25 cellular contexts compared by ENCODE assay signal in the genomic region with DNA sequence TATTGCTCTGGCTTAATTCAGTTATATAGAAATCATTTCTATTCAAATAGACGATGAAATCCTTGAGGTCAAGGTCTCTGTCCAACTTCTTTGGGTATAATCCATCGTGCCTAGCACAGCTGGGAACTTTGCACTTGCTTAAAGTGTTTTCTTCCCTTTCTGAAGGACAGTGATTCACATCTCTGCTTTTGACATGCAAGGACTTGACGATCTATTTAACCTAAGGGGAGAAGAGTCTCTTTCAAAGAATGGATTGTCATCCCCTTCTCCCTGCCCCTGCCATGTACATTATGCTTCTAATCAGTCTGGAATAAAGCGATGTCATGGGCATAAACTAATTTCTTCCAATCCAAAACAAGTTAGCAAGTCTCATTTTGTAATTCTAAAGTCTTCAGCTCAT.
"Had no signal": no experiment of that assay in that cellular context is flagged by ENCODE, and none has a peak within 500 bp of the region (broad histone marks: within the 10 kb centered on the region; RNA-seq: fewer than 3 reads in every experiment).

No MANE protein-coding gene starts in this region.

- H3K27ac ChIP-seq: neutrophil, parathyroid adenoma, right lobe of liver, testis, transverse colon, upper lobe of right lung, vagina had no signal

- H3K79me2 ChIP-seq: parathyroid adenoma had no signal

- DNase-seq: cortex of kidney; effector memory CD8-positive, alpha-beta T cell; gastrocnemius medialis; head of caudate nucleus; kidney; mesenchymal stem cell; mucosa of descending colon; naive B cell; right lobe of liver; stimulated activated CD4-positive, alpha-beta T cell treated with anti-CD3 and anti-CD28 coated beads, Interleukin-2, amount 100 ng/mL, for 24 hours; stimulated activated CD4-positive, alpha-beta T cell treated with anti-CD3 and anti-CD28 coated beads, Interleukin-4, amount 100 ng/mL, for 24 hours; stimulated activated naive CD8-positive, alpha-beta T cell treated with anti-CD3 and anti-CD28 coated beads, Interleukin-15, Interleukin-2, amounts not matched to agents 100 U/mL and 50 U/mL, for 24 hours; substantia nigra; testis; transverse colon; upper lobe of right lung had no signal

- H3K4me2 ChIP-seq: smooth muscle cell had no signal

- H3K4me1 ChIP-seq: parathyroid adenoma, right lobe of liver, testis, upper lobe of right lung, vagina had no signal

- H3K9me3 ChIP-seq: gastrocnemius medialis, mucosa of descending colon, neutrophil, right lobe of liver, testis, transverse colon, upper lobe of right lung, vagina had no signal

- H3K27me3 ChIP-seq: gastrocnemius medialis, right lobe of liver, testis, transverse colon, upper lobe of right lung, vagina had no signal

- H3K36me3 ChIP-seq: gastrocnemius medialis, neutrophil, right lobe of liver, transverse colon, upper lobe of right lung, vagina had no signal

- FAIRE-seq: endometrium, kidney had no signal

- H2AFZ ChIP-seq: parathyroid adenoma had no signal

- ATAC-seq: effector memory CD8-positive, alpha-beta T cell; gastrocnemius medialis; left lobe of liver; mucosa of descending colon; natural killer cell treated with Interleukin-12 subunit alpha and Interleukin-12 subunit beta and Interleukin-15 and Interleukin-18, amount 100 ng/mL, for 72 hours; right lobe of liver; stimulated activated effector memory CD8-positive, alpha-beta T cell treated with anti-CD3 and anti-CD28 coated beads, Interleukin-12 subunit alpha, Interleukin-12 subunit beta, amount 100 ng/mL, for 72 hours; stimulated activated naive CD8-positive, alpha-beta T cell treated with anti-CD3 and anti-CD28 coated beads, Interleukin-15, Interleukin-2, amounts not matched to agents 100 U/mL and 50 U/mL, for 24 hours; upper lobe of right lung had no signal

- H3K4me3 ChIP-seq: gastrocnemius medialis, lung, mucosa of descending colon, right lobe of liver, smooth muscle cell, testis, transverse colon, upper lobe of right lung, vagina had no signal
